Comparison of ENCODE assay signal across 8 cellular contexts in the genomic region with DNA sequence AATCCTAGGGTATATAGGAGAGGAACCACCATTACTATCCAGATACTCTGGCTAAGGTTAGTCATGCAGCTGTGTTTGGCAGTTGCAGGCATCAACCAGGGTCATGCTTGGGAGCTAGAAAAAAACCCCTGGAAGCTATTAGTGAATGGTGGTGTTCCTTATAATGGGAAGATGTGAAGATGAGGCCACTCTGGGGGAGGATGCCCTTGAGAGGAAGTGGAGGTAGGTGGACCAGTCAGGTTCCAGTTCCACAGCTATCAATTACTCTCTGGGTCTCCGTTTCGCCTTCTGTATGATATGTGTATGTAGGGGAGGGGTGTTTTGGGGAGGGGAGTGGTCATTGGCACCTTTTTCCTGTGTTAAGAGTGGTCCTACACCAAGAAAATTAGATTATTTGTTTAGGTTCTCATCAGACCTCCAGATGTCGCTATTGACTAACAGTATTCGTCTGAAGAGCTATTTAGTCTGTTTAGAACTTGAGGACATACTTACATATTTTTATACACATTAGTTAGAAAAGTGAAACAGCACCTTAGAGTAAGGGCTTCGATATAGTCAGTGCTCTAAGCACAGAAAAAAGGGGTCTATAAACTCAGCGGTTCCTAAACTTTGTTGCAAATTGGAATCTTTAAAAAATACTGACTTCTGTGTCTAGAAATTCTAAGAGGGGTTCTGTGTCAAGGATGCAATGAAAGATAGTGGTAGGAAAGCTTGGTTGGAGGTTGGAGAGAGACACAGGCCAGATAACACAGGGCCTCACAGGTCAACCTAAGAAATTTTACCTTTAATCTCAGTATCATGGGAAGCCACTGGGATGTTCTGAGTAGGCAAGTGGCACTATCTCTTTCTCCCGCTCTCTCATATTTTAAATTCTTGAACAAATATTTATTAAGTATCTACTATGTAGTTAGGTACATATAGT. TPM values are rescaled to one million over a fixed set of nuclear protein-coding genes. Genes with fewer than 3 reads are reported as not detected.
DNase-seq lines count a peak whose midpoint lies in the region; ATAC-seq and TF ChIP-seq lines count a peak whose summit lies in the region.

No MANE protein-coding gene starts in this region.

- H2AFZ ChIP-seq in KMS-11 (ENCODE audit: low read depth) (peak overlapping the region; percentile 21; the same call in 1 of the 2 replicates), OCI-LY3 (ENCODE audit: low read depth, low read length) (no peak overlapping the region)

- H3K4me1 ChIP-seq in KMS-11 (ENCODE audit: low read depth, poor library complexity, severe bottlenecking): peaks cover 11% of the 10 kb centered on the region
- no peaks in the 10 kb centered on the region; the same call in 1 of the 2 replicates for H3K4me1 ChIP-seq in OCI-LY3 (ENCODE audit: low read length)
- H3K4me1 ChIP-seq in right lobe of liver: peaks cover 0 to 7% (median 3%) of the 10 kb centered on the region in 4 donors
- H3K4me1 ChIP-seq in aorta (ENCODE audit: control insufficient read depth in 1 of 2, insufficient read depth in 2 of 2, low read length in 2 of 2): peaks cover 0 to under 1% of the 10 kb centered on the region in 2 donors

- H3K27me3 Mint-ChIP-seq in Calu3 (ENCODE audit: unreplicated experiment) (no peaks in the 10 kb centered on the region), chondrocyte (ENCODE audit: low read depth) (no peaks in the 10 kb centered on the region)

- H3K27me3 ChIP-seq in KMS-11 (ENCODE audit: insufficient read depth, low read depth) (no peaks in the 10 kb centered on the region), OCI-LY3 (ENCODE audit: low read depth, low read length) (no peaks in the 10 kb centered on the region), right lobe of liver (no peaks in the 10 kb centered on the region), aorta (ENCODE audit: control insufficient read depth in 1 of 2, insufficient read depth in 2 of 2, low read length in 1 of 2) (no peaks in the 10 kb centered on the region)

- H3K27ac Mint-ChIP-seq in Calu3 (ENCODE audit: unreplicated experiment) (no peak overlapping the region), chondrocyte (ENCODE audit: unreplicated experiment) (no peak overlapping the region)

- 15% methylated on average over 7 of the region's 7 CpGs for WGBS in right lobe of liver (ENCODE audit: insufficient coverage, low coverage, low lambda C conversion rate, missing lambda C conversion rate)
- WGBS in aorta, 2 donors: 18 to 20% methylated on average over 7 of the region's 7 CpGs

- no TSS peak for BruUV-seq in Calu3 (replicated peaks; lab: Mats Ljungman, UMichigan)

- H3K9me3 Mint-ChIP-seq in Calu3 (ENCODE audit: low read depth, unreplicated experiment): no peaks in the 10 kb centered on the region
- no peaks in the 10 kb centered on the region for H3K9me3 Mint-ChIP-seq in chondrocyte (ENCODE audit: low read depth)

- intact Hi-C loops in Calu3 (cut with micrococcal nuclease; ENCODE audit: unreplicated experiment) (loop anchor here (1.0 to 2.0 kb wide), 4 partner anchors 153 to 360 kb away; no protein-coding TSS in a partner anchor), right lobe of liver (cut with DNase I) (no loop called here), aorta (cut with DNase I) (loop anchor here (2.0 to 10.0 kb wide), 3 partner anchors 152 to 354 kb away; a partner anchor contains a TSS)

- CTCF ChIA-PET in Calu3 (lab: Charles Lee): interaction anchor here (0.5 to 3.6 kb wide), 31 partner anchors 9 to 1625 kb away, joined by 3 to 21 read pairs (median 4); a partner anchor contains a TSS

- no peak overlapping the region for H3K27ac ChIP-seq in KMS-11
- no peak overlapping the region for H3K27ac ChIP-seq in OCI-LY3 (ENCODE audit: low read length)
- H3K27ac ChIP-seq in right lobe of liver: no peak overlapping the region
- no peak overlapping the region for H3K27ac ChIP-seq in aorta (ENCODE audit: low read depth in 1 of 2, low read length in 2 of 2)

- H3K4me2 ChIP-seq in KMS-11 (peak overlapping the region; percentile 30), OCI-LY3 (ENCODE audit: low read length) (peak overlapping the region; percentile 44)

- no peaks in the 10 kb centered on the region for H3K36me3 Mint-ChIP-seq in Calu3 (ENCODE audit: insufficient read depth, unreplicated experiment)
- H3K36me3 Mint-ChIP-seq in chondrocyte (ENCODE audit: low read depth): no peaks in the 10 kb centered on the region

- H3K36me3 ChIP-seq in KMS-11 (ENCODE audit: insufficient read depth): no peaks in the 10 kb centered on the region
- no peaks in the 10 kb centered on the region for H3K36me3 ChIP-seq in OCI-LY3 (replicated peaks; ENCODE audit: low read depth, low read length)
- no peaks in the 10 kb centered on the region for H3K36me3 ChIP-seq in right lobe of liver
- no peaks in the 10 kb centered on the region for H3K36me3 ChIP-seq in aorta (ENCODE audit: control insufficient read depth in 1 of 2, insufficient read depth in 2 of 2, low read length in 1 of 2)

- peak; percentile 54 for ATAC-seq in GM19397 (IDR thresholded peaks at IDR 0.05; ENCODE audit: unreplicated experiment)
- ATAC-seq in right lobe of liver: peak; percentile 76 to 88 (median 82)
- peak; percentile 75 for ATAC-seq in aorta (ENCODE audit: low FRiP score)

- no peaks in the 10 kb centered on the region for H3K79me2 ChIP-seq in KMS-11 (ENCODE audit: insufficient read depth, low read depth)
- H3K79me2 ChIP-seq in OCI-LY3 (ENCODE audit: low read length): no peaks in the 10 kb centered on the region

- H3K9ac ChIP-seq in KMS-11: no peak overlapping the region
- no peak overlapping the region for H3K9ac ChIP-seq in OCI-LY3 (ENCODE audit: low read length)

- no peaks in the 10 kb centered on the region for H3K4me1 Mint-ChIP-seq in Calu3 (ENCODE audit: low read depth, unreplicated experiment)
- H3K4me1 Mint-ChIP-seq in chondrocyte (ENCODE audit: low read depth): peaks cover 11% of the 10 kb centered on the region

- H4K20me1 ChIP-seq in KMS-11 (ENCODE audit: insufficient read depth) (no peaks in the 10 kb centered on the region), OCI-LY3 (ENCODE audit: insufficient read depth, low read length) (no peaks in the 10 kb centered on the region)

- TF ChIP-seq CTCF in Calu3 (IDR thresholded peaks at IDR 0.05; ENCODE audit: unreplicated experiment) (peak; percentile 81), KMS-11 (conservative IDR thresholded peaks at IDR 0.05; ENCODE audit: low read depth, low read length) (peak; percentile 89), OCI-LY3 (IDR thresholded peaks at IDR 0.05; ENCODE audit: low read depth, low read length) (peak; percentile 85), chondrocyte (IDR thresholded peaks at IDR 0.05) (peak; percentile 91), right lobe of liver (IDR thresholded peaks at IDR 0.05) (peak; percentile 59 to 66 (median 60))

- DNase-seq in Calu3 (peak; percentile 41), chondrocyte (ENCODE audit: low spot score) (no peak), right lobe of liver (no peak), aorta (no peak), T1000 (lab: John Stamatoyannopoulos, UW) (no peak)

- no peak overlapping the region for H3K4me3 ChIP-seq in KMS-11 (IDR thresholded peaks at IDR 0.05; ENCODE audit: insufficient read depth, low read depth, low read length)
- no peak overlapping the region; the same call in 1 of the 2 replicates for H3K4me3 ChIP-seq in OCI-LY3 (ENCODE audit: low read length)
- no peak overlapping the region for H3K4me3 ChIP-seq in right lobe of liver
- no peak overlapping the region for H3K4me3 ChIP-seq in aorta (ENCODE audit: low read length in 2 of 2)

- no peaks in the 10 kb centered on the region for H3K9me3 ChIP-seq in OCI-LY3 (ENCODE audit: insufficient read depth, low read length)
- no peaks in the 10 kb centered on the region for H3K9me3 ChIP-seq in right lobe of liver
- no peaks in the 10 kb centered on the region for H3K9me3 ChIP-seq in aorta (ENCODE audit: control insufficient read depth, low read length)

- no peak for TF ChIP-seq POLR2A in right lobe of liver (IDR thresholded peaks at IDR 0.05)

- H3K4me3 Mint-ChIP-seq in Calu3 (ENCODE audit: low read depth, unreplicated experiment) (no peak overlapping the region), chondrocyte (ENCODE audit: unreplicated experiment) (no peak overlapping the region)

RNA-seq across cellular contexts. Expression of a gene that starts 9.1 kb away (rescaled TPM):
- total RNA-seq in Calu3 (2022): 46.4 and 49.5 TPM in 2 replicates
- 16.2 to 17.5 TPM (median 16.5 TPM) in 3 replicates for total RNA-seq in chondrocyte
- total RNA-seq in right lobe of liver: 1 to 10 TPM; 4.2 to 8.5 (median 6.3) TPM
- total RNA-seq in aorta: 10 to 100 TPM; 17.0 to 32.2 TPM
- polyA plus RNA-seq in aorta: 10 to 100 TPM; 12.3 to 14.3 TPM

RNA-seq across cellular contexts. Expression of a gene that starts 34.0 kb away (rescaled TPM):
- total RNA-seq in Calu3 (2022) (59.4 and 63.5 TPM in 2 replicates), chondrocyte (26.4 to 30.9 TPM (median 29.8 TPM) in 3 replicates), right lobe of liver (10 to 100 TPM; 10.5 to 14.6 (median 12.3) TPM), aorta (10 to 100 TPM; 24.6 to 30.1 TPM)
- polyA plus RNA-seq in aorta: 10 to 100 TPM in 1 of 2 donors, 1 to 10 TPM in 1; 4.4 to 15.2 TPM

Comparison
In these comparisons a context has a peak if more than half of its experiments do, and no peak if none do; other contexts are left out.
1. intact Hi-C loops: an anchor here in Calu3 (1.0 to 2.0 kb wide) and aorta (2.0 to 10.0 kb wide); none called in right lobe of liver.